ENCODE assay signal across 25 cellular contexts in the genomic region with DNA sequence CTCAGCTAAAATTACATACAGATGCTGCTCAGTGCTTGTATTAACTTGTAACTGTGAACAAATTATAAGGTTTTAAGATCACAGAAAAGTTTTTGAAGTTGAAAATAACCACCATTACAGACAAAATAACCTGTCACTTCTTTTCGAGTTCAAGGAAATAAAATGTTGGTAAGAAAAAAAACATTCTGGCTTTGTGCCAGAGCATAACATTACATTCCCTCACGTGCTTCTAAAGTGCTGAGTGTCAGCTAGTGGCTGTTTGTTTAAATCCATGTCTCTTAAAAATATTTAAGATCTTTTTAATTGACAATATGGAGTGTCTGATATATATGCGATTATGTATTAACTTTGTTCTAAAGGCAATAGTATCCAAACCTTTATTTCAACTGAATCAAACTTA. TPM values are rescaled to one million over a fixed set of nuclear protein-coding genes. Genes with fewer than 3 reads are reported as not detected.
DNase-seq lines count a peak whose midpoint lies in the region; ATAC-seq and TF ChIP-seq lines count a peak whose summit lies in the region.
"Had no signal": no experiment of that assay in that cellular context is flagged by ENCODE, and none has a peak within 500 bp of the region (broad histone marks: within the 10 kb centered on the region; RNA-seq: fewer than 3 reads in every experiment).

No MANE protein-coding gene starts in this region.

- H3K36me3 ChIP-seq in adipocyte (ENCODE audit: control insufficient read depth, insufficient read depth, low read length, severe bottlenecking) (no peaks in the 10 kb centered on the region), left lung (no peaks in the 10 kb centered on the region)
- H3K36me3 ChIP-seq: brain microvascular endothelial cell, colonic mucosa, esophagus squamous epithelium, gastrocnemius medialis, SJSA1 had no signal

- in situ Hi-C loops in KBM-7 (cut with MboI; ENCODE audit: low pct_unique_long_range_greater_than_20kb, low sequenced_read_pairs) = no loop called here

- DNase-seq in NCI-H2171 treated with DMSO at 0.1 percent for 48 hours (lab: John Stamatoyannopoulos, UW) (peak; percentile 49), NCI-H2171 (lab: John Stamatoyannopoulos, UW) (no peak), adipocyte (ENCODE audit: low read depth) (no peak), left kidney (ENCODE audit: low read depth, low spot score) (peak; percentile 39), KBM-7 (no peak), left lung (no peak), sciatic nerve (ENCODE audit: low spot score) (no peak)
- DNase-seq: activated CD4-positive, CD25-positive, alpha-beta regulatory T cell; activated naive CD4-positive, alpha-beta T cell; activated T-cell treated with anti-CD3 and anti-CD28 coated beads, Interleukin-2, amount 50 U/mL, for 72 hours; colonic mucosa; endodermal cell; esophagus squamous epithelium; gastrocnemius medialis; NCI-H1092 treated with DMSO at 0.1 percent for 48 hours; NCI-H187 treated with DMSO at 0.1 percent for 48 hours; NCI-H82; psoas muscle; T-helper 1 cell had no signal

- peak overlapping the region; percentile 56 for H3K4me3 ChIP-seq in adipocyte (ENCODE audit: low read length)
- H3K4me3 ChIP-seq in left lung = no peak overlapping the region
- H3K4me3 ChIP-seq: A549, colonic mucosa, esophagus squamous epithelium, gastrocnemius medialis, psoas muscle, SJSA1 had no signal

- H3K9ac ChIP-seq in adipocyte (ENCODE audit: low read length) = no peak overlapping the region

- H3K4me1 ChIP-seq in adipocyte (ENCODE audit: control insufficient read depth, insufficient read depth, low read length) (peaks cover 4% of the 10 kb centered on the region), left lung (no peaks in the 10 kb centered on the region)
- H3K4me1 ChIP-seq: A549, colonic mucosa, esophagus squamous epithelium, gastrocnemius medialis, psoas muscle, SJSA1 had no signal

- TF ChIP-seq CTCF in left lung (IDR thresholded peaks at IDR 0.05) = no peak

- ATAC-seq in GM21528 (IDR thresholded peaks at IDR 0.05; ENCODE audit: low FRiP score, unreplicated experiment) (no peak), left lung (no peak), sciatic nerve (no peak)
- ATAC-seq: A549; activated T-cell treated with anti-CD3 and anti-CD28 coated beads, Interleukin-2, amount 50 U/mL, for 72 hours; gastrocnemius medialis; HepG2; psoas muscle had no signal

- H3K27me3 ChIP-seq in adipocyte (replicated peaks; ENCODE audit: control insufficient read depth, insufficient read depth, low read length) = peaks cover 6% of the 10 kb centered on the region
- no peaks in the 10 kb centered on the region for H3K27me3 ChIP-seq in left lung
- H3K27me3 ChIP-seq: brain microvascular endothelial cell, colonic mucosa, esophagus squamous epithelium, gastrocnemius medialis, SJSA1 had no signal

- H3K9me3 ChIP-seq in adipocyte (ENCODE audit: control insufficient read depth, low read length) (no peaks in the 10 kb centered on the region), left lung (no peaks in the 10 kb centered on the region)
- H3K9me3 ChIP-seq: A549, colonic mucosa, esophagus squamous epithelium, gastrocnemius medialis, psoas muscle, SJSA1 had no signal

- intact Hi-C loops in left lung (cut with DNase I) = no loop called here
- intact Hi-C loops in sciatic nerve (cut with DNase I) = no loop called here

- no peak overlapping the region for H3K27ac ChIP-seq in left lung
- H3K27ac ChIP-seq: A549, brain microvascular endothelial cell, colonic mucosa, esophagus squamous epithelium, gastrocnemius medialis, psoas muscle, SJSA1 had no signal

RNA-seq across cellular contexts. Expression of a gene that starts 27.2 kb away (rescaled TPM):
- total RNA-seq in left lung (not detected), sciatic nerve (not detected)
- total RNA-seq: activated T-cell treated with anti-CD3 and anti-CD28 coated beads, Interleukin-2, amount 50 U/mL, for 72 hours; colonic mucosa; esophagus squamous epithelium; gastrocnemius medialis; HepG2; psoas muscle; RPMI7951; SJSA1 had no signal

Comparison
In these comparisons a context has a peak if more than half of its experiments do, and no peak if none do; other contexts are left out.
1. DNase-seq: peak in NCI-H2171 treated with DMSO at 0.1 percent for 48 hours (single experiment) and left kidney (single experiment); none in NCI-H2171 (single experiment), adipocyte (single experiment), KBM-7 (single experiment), left lung (0 of 2) and sciatic nerve (single experiment).